ENCODE assay signal across 1 cellular context in genomic region chr6:160108077-160108476, GRCh38.
TF ChIP-seq lines count a peak whose summit lies in the region.

No MANE protein-coding gene starts in this region.

TF ChIP-seq in WTC11, 78 proteins besides CTCF, POLR2A, EP300 and RAD21 (continued from another document):
- TF ChIP-seq ZNF425 (CRISPR knock-in tag; conservative IDR thresholded peaks at IDR 0.05) (no peak), ATF3 (CRISPR knock-in tag; conservative IDR thresholded peaks at IDR 0.05) (no peak), ZMAT4 (CRISPR knock-in tag; IDR thresholded peaks at IDR 0.05) (no peak), ETV6 (CRISPR knock-in tag; IDR thresholded peaks at IDR 0.05) (no peak), MYBL2 (CRISPR knock-in tag; IDR thresholded peaks at IDR 0.05) (no peak), GABPB1 (CRISPR knock-in tag; IDR thresholded peaks at IDR 0.05) (no peak), JUN (CRISPR knock-in tag; IDR thresholded peaks at IDR 0.05) (no peak), GRHL2 (CRISPR knock-in tag; IDR thresholded peaks at IDR 0.05; ENCODE audit: insufficient replicate concordance, severe bottlenecking) (no peak), KAT7 (CRISPR knock-in tag; IDR thresholded peaks at IDR 0.05; ENCODE audit: borderline replicate concordance) (no peak), FOXJ3 (CRISPR knock-in tag; IDR thresholded peaks at IDR 0.05; ENCODE audit: borderline replicate concordance) (no peak), NFE2L1 (CRISPR knock-in tag; IDR thresholded peaks at IDR 0.05) (no peak), USF2 (CRISPR knock-in tag; IDR thresholded peaks at IDR 0.05) (no peak)
